25 cellular contexts compared by ENCODE assay signal in the genomic region with DNA sequence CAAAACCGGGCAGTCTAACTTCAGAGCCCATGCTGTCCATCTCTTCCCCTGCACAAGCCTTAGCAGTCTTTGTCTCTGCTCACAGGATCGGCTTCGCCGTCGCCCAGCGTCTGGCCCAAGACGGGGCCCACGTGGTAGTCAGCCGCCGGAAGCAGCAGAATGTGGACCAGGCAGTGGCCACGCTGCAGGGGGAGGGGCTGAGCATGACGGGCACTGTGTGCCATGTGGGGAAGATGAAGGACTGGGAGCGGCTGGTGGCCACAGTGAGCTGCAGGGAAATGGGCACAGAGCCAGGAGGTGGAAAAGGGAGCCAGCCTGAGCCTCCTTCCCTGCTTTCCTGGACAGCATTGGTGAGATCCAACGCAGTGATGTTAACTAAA. TPM values are rescaled to one million over a fixed set of nuclear protein-coding genes. Genes with fewer than 3 reads are reported as not detected.
A peak's percentile ranks its signal among the peaks of the same experiment; 100 is the strongest.
DNase-seq lines count a peak whose midpoint lies in the region; ATAC-seq, FAIRE-seq and TF ChIP-seq lines count a peak whose summit lies in the region.
"Had no signal": no experiment of that assay in that cellular context is flagged by ENCODE, and none has a peak within 500 bp of the region (broad histone marks: within the 10 kb centered on the region; RNA-seq: fewer than 3 reads in every experiment).

No MANE protein-coding gene starts in this region.

- no TSS peak for BruUV-seq in HepG2 (replicated peaks; lab: Mats Ljungman, UMichigan)

- H4K20me1 ChIP-seq in HepG2 (ENCODE audit: insufficient read depth, low read length) = no peaks in the 10 kb centered on the region

- CTCF ChIA-PET in RWPE1 (lab: Yijun Ruan, JAX) = no interaction called here
- CTCF ChIA-PET in HepG2 (lab: Yijun Ruan, JAX; ENCODE audit: low intra/inter-chr PET ratio, low total read pairs) = interaction anchor here (4.0 kb wide), 1 partner anchor 25 kb away, joined by 85 read pairs; no protein-coding TSS in a partner anchor

- TF ChIP-seq CTCF in BE2C (IDR thresholded peaks at IDR 0.05; ENCODE audit: low read depth, low read length) (no peak), RWPE1 (conservative IDR thresholded peaks at IDR 0.05; ENCODE audit: low read depth) (no peak), HepG2 (CRISPR knock-in tag; IDR thresholded peaks at IDR 0.05) (no peak)

- WGBS in HepG2 (ENCODE audit: low lambda C conversion rate) = 75% methylated on average over 14 of the region's 14 CpGs

- intact Hi-C loops in HepG2 (cut with micrococcal nuclease; ENCODE audit: unreplicated experiment) = loop anchor here (10.0 kb wide), 1 partner anchor 313 kb away; no protein-coding TSS in a partner anchor

- peak overlapping the region; percentile 93; the same call in 1 of the 2 replicates for H3K27ac ChIP-seq in RWPE1
- no peak overlapping the region for H3K27ac ChIP-seq in HepG2 (ENCODE audit: extremely low read length, insufficient read depth, low read length)
- H3K27ac ChIP-seq: brain microvascular endothelial cell had no signal

- H2AFZ ChIP-seq in HepG2 (ENCODE audit: low read length) = no peak overlapping the region

- no peaks in the 10 kb centered on the region for H3K27me3 ChIP-seq in BE2C
- peaks cover 0 to 6% of the 10 kb centered on the region in 2 experiments; a peak in 2 of 5 replicates for H3K27me3 ChIP-seq in HepG2 (ENCODE audit: control insufficient read depth in 1 of 2, insufficient read depth in 2 of 2, low read length in 2 of 2)
- H3K27me3 ChIP-seq: brain microvascular endothelial cell, left lung had no signal

- POLR2A ChIA-PET in RWPE1 (lab: Yijun Ruan, JAX; ENCODE audit: low non-redundant PET) (no interaction called here), HepG2 (lab: Yijun Ruan, JAX) (interaction anchor here (1.8 kb wide), 1 partner anchor 77 kb away, joined by 4 read pairs; a partner anchor contains a TSS)

- TF ChIP-seq EP300 in HepG2 (IDR thresholded peaks at IDR 0.05; ENCODE audit: low read depth in 2 of 2, low read length in 2 of 2) = no peak
- TF ChIP-seq EP300 in HepG2 (CRISPR knock-in tag; IDR thresholded peaks at IDR 0.05; ENCODE audit: borderline replicate concordance) = no peak

- no peak for TF ChIP-seq RAD21 in HepG2 (CRISPR knock-in tag; IDR thresholded peaks at IDR 0.05)

- H3K4me3 ChIP-seq in BE2C (ENCODE audit: low read depth, low read length) (no peak overlapping the region), HepG2 (replicated peaks in 1 of 3; ENCODE audit: insufficient read depth in 1 of 3, low read depth in 2 of 3, low read length in 3 of 3) (no peak overlapping the region)

- no peak overlapping the region for H3K9ac ChIP-seq in HepG2 (ENCODE audit: insufficient read depth, low read depth, low read length)

- DNase-seq in BE2C (peak; percentile 62), DMS53 treated with DMSO at 0.1 percent for 48 hours (lab: John Stamatoyannopoulos, UW; ENCODE audit: unreplicated experiment) (peak; percentile 19), RWPE1 (ENCODE audit: low spot score) (no peak), HepG2 (ENCODE audit: low spot score) (no peak), NCI-H2107 treated with DMSO at 0.1 percent for 48 hours (lab: John Stamatoyannopoulos, UW; ENCODE audit: unreplicated experiment) (no peak), T-helper 2 cell (no peak)
- DNase-seq: activated CD4-positive, alpha-beta T cell treated with anti-CD3 and anti-CD28 coated beads for 48 hours; brain microvascular endothelial cell; CD4-positive, CD25-positive, alpha-beta regulatory T cell; EL; midbrain; MM.1S; NCI-H524 treated with DMSO at 0.1 percent for 48 hours; nephron progenitor cell; stimulated activated naive B cell treated with anti-CD40 and anti-IgM and Interleukin-4, amounts not matched to agents 10 μg/mL and 1 μg/mL and 100 μg/mL, for 72 hours; T-helper 1 cell had no signal

- H3K9me3 ChIP-seq in BE2C = no peaks in the 10 kb centered on the region; the same call in 1 of the 2 replicates
- peaks cover 4% of the 10 kb centered on the region for H3K9me3 ChIP-seq in HepG2 (ENCODE audit: low read length)
- H3K9me3 ChIP-seq: thoracic aorta had no signal

- no peaks in the 10 kb centered on the region for H3K4me1 ChIP-seq in BE2C
- H3K4me1 ChIP-seq in HepG2 (ENCODE audit: insufficient read depth, low read length) = peaks cover 42% of the 10 kb centered on the region

- TF ChIP-seq POLR2A in HepG2 (IDR thresholded peaks at IDR 0.05; ENCODE audit: insufficient read depth in 1 of 2, low read depth in 2 of 2, low read length in 2 of 2) = no peak

- no peak for FAIRE-seq in HepG2 (lab: Jason Lieb, UNC)
- FAIRE-seq: GM18507 had no signal

- H3K4me2 ChIP-seq in HepG2 (ENCODE audit: low read depth, low read length) = no peak overlapping the region

- H3K36me3 ChIP-seq in BE2C = no peaks in the 10 kb centered on the region
- H3K36me3 ChIP-seq in HepG2 (replicated peaks in 1 of 2; ENCODE audit: control insufficient read depth in 1 of 2, insufficient read depth in 2 of 2, low read length in 2 of 2) = no peaks in the 10 kb centered on the region
- H3K36me3 ChIP-seq: brain microvascular endothelial cell, left lung, thoracic aorta had no signal

- in situ Hi-C loops in HepG2 (cut with HindIII; ENCODE audit: extremely low pct_ligation_motif_present, low pct_unique_long_range_greater_than_20kb) = loop anchor here (10.0 kb wide), 1 partner anchor 53 kb away; a partner anchor contains a TSS

- H3K79me2 ChIP-seq in HepG2 (ENCODE audit: insufficient read depth, low read length) = no peaks in the 10 kb centered on the region

- ATAC-seq in HepG2 (no peak), GM21515 (IDR thresholded peaks at IDR 0.05; ENCODE audit: unreplicated experiment) (no peak), HG02884 (IDR thresholded peaks at IDR 0.05; ENCODE audit: unreplicated experiment) (no peak)
- ATAC-seq: left lung, Right ventricle myocardium inferior had no signal

RNA-seq across cellular contexts. Expression of a gene that starts 14.2 kb away (rescaled TPM):
- polyA plus RNA-seq in BE2C (2012; ENCODE audit: insufficient read depth, insufficient read length, low read depth) = 19.2 TPM
- total RNA-seq in HepG2 (2016; rRNA removed; fragmentation: Illumina TruSeq; extraction: Trizol) = 0.13 and 0.27 TPM in 2 replicates
- total RNA-seq in HepG2 (2016; cell fraction: cytosol; rRNA removed; fragmentation: Illumina TruSeq; extraction: Trizol; ENCODE audit: low read depth) = 0.18 TPM in 1 of 2 replicates, not detected in the other
- total RNA-seq in HepG2 (2016; cell fraction: insoluble cytoplasmic fraction; rRNA removed; fragmentation: Illumina TruSeq; extraction: Trizol) = 0.12 and 0.41 TPM in 2 replicates
- total RNA-seq in HepG2 (2016; cell fraction: membrane; rRNA removed; fragmentation: Illumina TruSeq; extraction: Trizol) = 0.03 and 0.15 TPM in 2 replicates
- 0.47 and 0.65 TPM in 2 replicates for total RNA-seq in HepG2 (2016; cell fraction: nucleus; rRNA removed; fragmentation: Illumina TruSeq; extraction: Trizol)
- 0.55 and 0.85 TPM in 2 replicates for polyA plus RNA-seq in HepG2 (2011; rRNA removed)
- polyA plus RNA-seq in HepG2 (2011; cell fraction: cytosol; rRNA removed) = 0.13 and 0.21 TPM in 2 replicates
- polyA plus RNA-seq in HepG2 (2011; cell fraction: nucleus; rRNA removed) = 7.7 and 8.1 TPM in 2 replicates
- 0.16 and 0.34 TPM in 2 replicates for polyA plus RNA-seq in HepG2 (2012)
- polyA plus RNA-seq in HepG2 (2016; cell fraction: cytosol; fragmentation: Illumina TruSeq; extraction: Trizol; ENCODE audit: low read depth) = 0.03 TPM in 2 replicates
- polyA plus RNA-seq in HepG2 (2016; cell fraction: insoluble cytoplasmic fraction; fragmentation: Illumina TruSeq; extraction: Trizol; ENCODE audit: low read depth) = 0.19 and 0.23 TPM in 2 replicates
- 0.05 TPM in 2 replicates for polyA plus RNA-seq in HepG2 (2016; cell fraction: membrane; fragmentation: Illumina TruSeq; extraction: Trizol; ENCODE audit: low read depth)
- polyA plus RNA-seq in HepG2 (2016; cell fraction: nucleus; fragmentation: Illumina TruSeq; extraction: Trizol; ENCODE audit: insufficient read depth, low read depth) = 1.6 and 2.9 TPM in 2 replicates
- 0.14 and 3.1 TPM in 2 replicates for polyA minus RNA-seq in HepG2 (2011; rRNA and poly(A)+ RNA removed; ENCODE audit: low replicate concordance)
- 0.20 and 0.44 TPM in 2 replicates for polyA minus RNA-seq in HepG2 (2011; cell fraction: cytosol; rRNA and poly(A)+ RNA removed)
- 0.77 and 2.9 TPM in 2 replicates for polyA minus RNA-seq in HepG2 (2011; cell fraction: nucleus; rRNA and poly(A)+ RNA removed)
- total RNA-seq: endothelial cell of umbilical vein had no signal
- polyA plus RNA-seq: AG04450; CD4-positive, CD25-positive, alpha-beta regulatory T cell had no signal

RNA-seq across cellular contexts. Expression of a gene that starts 33.7 kb away (rescaled TPM):
- not detected for polyA plus RNA-seq in BE2C (2012; ENCODE audit: insufficient read depth, insufficient read length, low read depth)
- not detected in 2 replicates for total RNA-seq in HepG2 (2016; rRNA removed; fragmentation: Illumina TruSeq; extraction: Trizol)
- total RNA-seq in HepG2 (2016; cell fraction: cytosol; rRNA removed; fragmentation: Illumina TruSeq; extraction: Trizol; ENCODE audit: low read depth) = not detected in 2 replicates
- total RNA-seq in HepG2 (2016; cell fraction: insoluble cytoplasmic fraction; rRNA removed; fragmentation: Illumina TruSeq; extraction: Trizol) = not detected in 2 replicates
- total RNA-seq in HepG2 (2016; cell fraction: membrane; rRNA removed; fragmentation: Illumina TruSeq; extraction: Trizol) = not detected in 2 replicates
- total RNA-seq in HepG2 (2016; cell fraction: nucleus; rRNA removed; fragmentation: Illumina TruSeq; extraction: Trizol) = not detected in 2 replicates
- 0.03 TPM in 1 of 2 replicates, not detected in the other for polyA plus RNA-seq in HepG2 (2011; rRNA removed)
- not detected in 2 replicates for polyA plus RNA-seq in HepG2 (2011; cell fraction: cytosol; rRNA removed)
- 0.06 and 0.16 TPM in 2 replicates for polyA plus RNA-seq in HepG2 (2011; cell fraction: nucleus; rRNA removed)
- 0.05 TPM in 1 of 2 replicates, not detected in the other for polyA plus RNA-seq in HepG2 (2012)
- polyA plus RNA-seq in HepG2 (2016; cell fraction: cytosol; fragmentation: Illumina TruSeq; extraction: Trizol; ENCODE audit: low read depth) = not detected in 2 replicates
- polyA plus RNA-seq in HepG2 (2016; cell fraction: insoluble cytoplasmic fraction; fragmentation: Illumina TruSeq; extraction: Trizol; ENCODE audit: low read depth) = not detected in 2 replicates
- polyA plus RNA-seq in HepG2 (2016; cell fraction: membrane; fragmentation: Illumina TruSeq; extraction: Trizol; ENCODE audit: low read depth) = not detected in 2 replicates
- not detected in 2 replicates for polyA plus RNA-seq in HepG2 (2016; cell fraction: nucleus; fragmentation: Illumina TruSeq; extraction: Trizol; ENCODE audit: insufficient read depth, low read depth)
- 0.16 TPM in 1 of 2 replicates, not detected in the other for polyA minus RNA-seq in HepG2 (2011; rRNA and poly(A)+ RNA removed; ENCODE audit: low replicate concordance)
- not detected in 2 replicates for polyA minus RNA-seq in HepG2 (2011; cell fraction: cytosol; rRNA and poly(A)+ RNA removed)
- not detected in 2 replicates for polyA minus RNA-seq in HepG2 (2011; cell fraction: nucleus; rRNA and poly(A)+ RNA removed)
- total RNA-seq: activated T-helper 17 cell treated with anti-CD3 and anti-CD28 coated beads, Interleukin-2, amount 50 U/mL, for 72 hours; CD4-positive, CD25-positive, alpha-beta regulatory T cell; endothelial cell of umbilical vein; left lung; Right ventricle myocardium inferior had no signal
- polyA plus RNA-seq: AG04450; CD4-positive, CD25-positive, alpha-beta regulatory T cell; endothelial cell of umbilical vein had no signal

RNA-seq across cellular contexts. Expression of a gene that starts 48.9 kb away (rescaled TPM):
- polyA plus RNA-seq in BE2C (2012; ENCODE audit: insufficient read depth, insufficient read length, low read depth) = 10.7 TPM
- 38.2 and 40.0 TPM in 2 replicates for total RNA-seq in HepG2 (2016; rRNA removed; fragmentation: Illumina TruSeq; extraction: Trizol)
- total RNA-seq in HepG2 (2016; cell fraction: cytosol; rRNA removed; fragmentation: Illumina TruSeq; extraction: Trizol; ENCODE audit: low read depth) = 10.7 and 12.6 TPM in 2 replicates
- 37.5 and 39.4 TPM in 2 replicates for total RNA-seq in HepG2 (2016; cell fraction: insoluble cytoplasmic fraction; rRNA removed; fragmentation: Illumina TruSeq; extraction: Trizol)
- total RNA-seq in HepG2 (2016; cell fraction: membrane; rRNA removed; fragmentation: Illumina TruSeq; extraction: Trizol) = 19.6 and 20.4 TPM in 2 replicates
- total RNA-seq in HepG2 (2016; cell fraction: nucleus; rRNA removed; fragmentation: Illumina TruSeq; extraction: Trizol) = 18.4 and 18.8 TPM in 2 replicates
- 24.7 and 24.8 TPM in 2 replicates for polyA plus RNA-seq in HepG2 (2011; rRNA removed)
- polyA plus RNA-seq in HepG2 (2011; cell fraction: cytosol; rRNA removed) = 15.5 and 22.3 TPM in 2 replicates
- 19.3 and 24.1 TPM in 2 replicates for polyA plus RNA-seq in HepG2 (2011; cell fraction: nucleus; rRNA removed)
- 25.5 and 32.5 TPM in 2 replicates for polyA plus RNA-seq in HepG2 (2012)
- 12.3 and 12.4 TPM in 2 replicates for polyA plus RNA-seq in HepG2 (2016; cell fraction: cytosol; fragmentation: Illumina TruSeq; extraction: Trizol; ENCODE audit: low read depth)
- 50.1 and 54.3 TPM in 2 replicates for polyA plus RNA-seq in HepG2 (2016; cell fraction: insoluble cytoplasmic fraction; fragmentation: Illumina TruSeq; extraction: Trizol; ENCODE audit: low read depth)
- 19.3 and 20.8 TPM in 2 replicates for polyA plus RNA-seq in HepG2 (2016; cell fraction: membrane; fragmentation: Illumina TruSeq; extraction: Trizol; ENCODE audit: low read depth)
- 39.6 and 44.6 TPM in 2 replicates for polyA plus RNA-seq in HepG2 (2016; cell fraction: nucleus; fragmentation: Illumina TruSeq; extraction: Trizol; ENCODE audit: insufficient read depth, low read depth)
- 7.3 and 27.3 TPM in 2 replicates for polyA minus RNA-seq in HepG2 (2011; rRNA and poly(A)+ RNA removed; ENCODE audit: low replicate concordance)
- 10.4 and 11.1 TPM in 2 replicates for polyA minus RNA-seq in HepG2 (2011; cell fraction: cytosol; rRNA and poly(A)+ RNA removed)
- polyA minus RNA-seq in HepG2 (2011; cell fraction: nucleus; rRNA and poly(A)+ RNA removed) = 10.9 and 11.7 TPM in 2 replicates

RNA-seq across cellular contexts. Expression of a gene that starts 56.5 kb away (rescaled TPM):
- polyA plus RNA-seq in BE2C (2012; ENCODE audit: insufficient read depth, insufficient read length, low read depth) = 43.9 TPM
- 118 and 129 TPM in 2 replicates for total RNA-seq in HepG2 (2016; rRNA removed; fragmentation: Illumina TruSeq; extraction: Trizol)
- 29.7 and 32.7 TPM in 2 replicates for total RNA-seq in HepG2 (2016; cell fraction: cytosol; rRNA removed; fragmentation: Illumina TruSeq; extraction: Trizol; ENCODE audit: low read depth)
- total RNA-seq in HepG2 (2016; cell fraction: insoluble cytoplasmic fraction; rRNA removed; fragmentation: Illumina TruSeq; extraction: Trizol) = 112 and 129 TPM in 2 replicates
- 38.2 and 39.1 TPM in 2 replicates for total RNA-seq in HepG2 (2016; cell fraction: membrane; rRNA removed; fragmentation: Illumina TruSeq; extraction: Trizol)
- 96.7 and 121 TPM in 2 replicates for total RNA-seq in HepG2 (2016; cell fraction: nucleus; rRNA removed; fragmentation: Illumina TruSeq; extraction: Trizol)
- 272 and 316 TPM in 2 replicates for polyA plus RNA-seq in HepG2 (2011; rRNA removed)
- 238 and 309 TPM in 2 replicates for polyA plus RNA-seq in HepG2 (2011; cell fraction: cytosol; rRNA removed)
- polyA plus RNA-seq in HepG2 (2011; cell fraction: nucleus; rRNA removed) = 309 TPM in 2 replicates
- polyA plus RNA-seq in HepG2 (2012) = 216 and 286 TPM in 2 replicates
- 19.2 and 20.8 TPM in 2 replicates for polyA plus RNA-seq in HepG2 (2016; cell fraction: cytosol; fragmentation: Illumina TruSeq; extraction: Trizol; ENCODE audit: low read depth)
- 122 and 140 TPM in 2 replicates for polyA plus RNA-seq in HepG2 (2016; cell fraction: insoluble cytoplasmic fraction; fragmentation: Illumina TruSeq; extraction: Trizol; ENCODE audit: low read depth)
- 27.1 and 31.0 TPM in 2 replicates for polyA plus RNA-seq in HepG2 (2016; cell fraction: membrane; fragmentation: Illumina TruSeq; extraction: Trizol; ENCODE audit: low read depth)
- polyA plus RNA-seq in HepG2 (2016; cell fraction: nucleus; fragmentation: Illumina TruSeq; extraction: Trizol; ENCODE audit: insufficient read depth, low read depth) = 172 and 175 TPM in 2 replicates
- 87.1 and 691 TPM in 2 replicates for polyA minus RNA-seq in HepG2 (2011; rRNA and poly(A)+ RNA removed; ENCODE audit: low replicate concordance)
- polyA minus RNA-seq in HepG2 (2011; cell fraction: cytosol; rRNA and poly(A)+ RNA removed) = 204 and 209 TPM in 2 replicates
- 128 and 158 TPM in 2 replicates for polyA minus RNA-seq in HepG2 (2011; cell fraction: nucleus; rRNA and poly(A)+ RNA removed)

Comparison
In these comparisons a context has a peak if more than half of its experiments do, and no peak if none do; other contexts are left out.
1. DNase-seq: peak in BE2C (single experiment) and DMS53 treated with DMSO at 0.1 percent for 48 hours (single experiment); none in RWPE1 (single experiment), HepG2 (single experiment), NCI-H2107 treated with DMSO at 0.1 percent for 48 hours (single experiment) and T-helper 2 cell (0 of 5).